In the genomic region with DNA sequence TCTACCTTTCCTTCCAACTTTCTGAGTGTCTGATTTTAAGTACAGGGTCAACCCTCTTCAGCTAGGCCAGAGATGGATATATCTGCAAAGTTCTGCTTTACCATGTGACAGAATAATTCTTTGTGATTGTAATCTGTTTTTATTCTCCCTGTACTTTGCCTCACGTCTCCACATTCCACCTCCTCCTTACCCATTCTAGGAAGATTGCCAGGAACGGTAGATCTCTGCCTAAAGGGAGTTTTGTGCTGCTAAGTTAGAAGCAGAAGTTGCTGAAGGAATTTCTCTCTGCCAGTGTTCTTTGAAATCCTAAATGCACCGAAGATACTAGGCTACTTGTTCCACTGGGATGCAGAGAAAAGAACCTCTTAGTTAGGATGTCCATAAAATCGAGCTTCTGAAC, we compare ENCODE assay signal across 18 cellular contexts. TPM values are rescaled to one million over a fixed set of nuclear protein-coding genes. Genes with fewer than 3 reads are reported as not detected.
A peak's percentile ranks its signal among the peaks of the same experiment; 100 is the strongest.
DNase-seq lines count a peak whose midpoint lies in the region; ATAC-seq and TF ChIP-seq lines count a peak whose summit lies in the region.
"Had no signal": no experiment of that assay in that cellular context is flagged by ENCODE, and none has a peak within 500 bp of the region (broad histone marks: within the 10 kb centered on the region; RNA-seq: fewer than 3 reads in every experiment).

No MANE protein-coding gene starts in this region.

- no peak overlapping the region for H3K4me3 ChIP-seq in thyroid gland (replicated peaks in 1 of 3)
- H3K4me3 ChIP-seq: MG63 had no signal

- DNase-seq in amniotic epithelial cell (ENCODE audit: low read depth), result peak; percentile 10
- peak in 4 of 61 donors; percentile 31 to 66 (median 44) for DNase-seq in caudate nucleus (lab: John Stamatoyannopoulos, UW)
- DNase-seq in thyroid gland, result peak; percentile 18 to 33
- DNase-seq in medulla oblongata (ENCODE audit: extremely low spot score), result no peak
- DNase-seq in iPS-NIHi11 (ENCODE audit: low spot score), result no peak
- DNase-seq: ACHN, AML-193, HFFc6, KG1, MG63, NCI-H1092, NCI-H2227 treated with DMSO at 0.1 percent for 48 hours, NCI-H524 treated with DMSO at 0.1 percent for 48 hours, SHP77 treated with DMSO at 0.1 percent for 48 hours had no signal

- H3K4me1 ChIP-seq in thyroid gland, result peaks cover 10 to 14% of the 10 kb centered on the region in 2 donors

- H3K9me3 ChIP-seq in thyroid gland, result no peaks in the 10 kb centered on the region
- H3K9me3 ChIP-seq: MG63 had no signal

- H3K36me3 ChIP-seq in thyroid gland, result no peaks in the 10 kb centered on the region
- H3K36me3 ChIP-seq: MG63 had no signal

- no peak for TF ChIP-seq POLR2A in thyroid gland (IDR thresholded peaks at IDR 0.05)

- ATAC-seq in GM18870 (IDR thresholded peaks at IDR 0.05; ENCODE audit: unreplicated experiment), result no peak
- ATAC-seq: HepG2 had no signal

- H3K27ac ChIP-seq in caudate nucleus (ENCODE audit: low read depth, low read length) (peak overlapping the region; percentile 71), layer of hippocampus (ENCODE audit: low read depth, low read length) (peak overlapping the region; percentile 43), thyroid gland (peak overlapping the region in 2 of 3 donors; percentile 60 to 70)

- intact Hi-C loops in thyroid gland (cut with DNase I), result no loop called here

- H3K27me3 ChIP-seq in layer of hippocampus (ENCODE audit: control insufficient read depth, insufficient read depth, low read length), result no peaks in the 10 kb centered on the region
- no peaks in the 10 kb centered on the region for H3K27me3 ChIP-seq in thyroid gland
- H3K27me3 ChIP-seq: MG63 had no signal

- 18 to 25% methylated on average over 4 of the region's 4 CpGs for WGBS in thyroid gland, 2 donors

- TF ChIP-seq CTCF in thyroid gland (IDR thresholded peaks at IDR 0.05), result no peak

RNA-seq across cellular contexts. Expression of a gene that starts 20.7 kb away (rescaled TPM):
- total RNA-seq in thyroid gland, result 1 to 10 TPM in 3 of 4 donors, under 1 TPM in 1; 0.94 to 5.1 (median 1.5) TPM
- total RNA-seq: H4, HepG2, HFFc6 had no signal

Comparison
In these comparisons a context has a peak if more than half of its experiments do, and no peak if none do; other contexts are left out.
1. DNase-seq: peak in amniotic epithelial cell (single experiment) and thyroid gland (2 of 2); none in medulla oblongata (single experiment) and iPS-NIHi11 (single experiment).
2. Peak in every context shown above with its lines, with median percentiles within 50 percentile points of each other: H3K27ac ChIP-seq.